In the genomic region with DNA sequence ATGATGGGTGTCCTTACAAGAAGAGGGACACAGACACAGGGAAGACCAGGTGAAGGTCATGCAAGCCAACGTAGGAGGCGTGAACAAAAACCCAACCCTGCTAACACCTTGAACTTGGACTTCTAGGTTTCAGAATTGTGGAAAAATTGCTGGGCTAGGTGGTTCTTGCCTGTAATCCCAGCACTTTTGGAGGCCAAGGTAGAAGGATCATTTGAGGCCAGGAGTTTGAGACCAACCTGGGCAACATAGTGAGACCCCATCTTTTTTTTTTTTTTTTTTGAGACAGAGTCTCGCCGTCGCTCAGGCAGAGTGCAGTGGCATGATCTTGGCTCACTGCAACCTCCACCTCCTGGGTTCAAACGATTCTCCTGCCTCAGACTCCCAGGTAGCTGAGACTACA, we compare ENCODE assay signal across 2 cellular contexts. TPM values are rescaled to one million over a fixed set of nuclear protein-coding genes. Genes with fewer than 3 reads are reported as not detected.
"Had no signal": no experiment of that assay in that cellular context is flagged by ENCODE, and none has a peak within 500 bp of the region (broad histone marks: within the 10 kb centered on the region; RNA-seq: fewer than 3 reads in every experiment).

No MANE protein-coding gene starts in this region.

RNA-seq across cellular contexts. Expression of gene MGAT5B, which starts 25.1 kb away (rescaled TPM):
- total RNA-seq: natural killer cell, skeletal muscle tissue had no signal
